Comparison of ENCODE assay signal across 27 cellular contexts in the genomic region with DNA sequence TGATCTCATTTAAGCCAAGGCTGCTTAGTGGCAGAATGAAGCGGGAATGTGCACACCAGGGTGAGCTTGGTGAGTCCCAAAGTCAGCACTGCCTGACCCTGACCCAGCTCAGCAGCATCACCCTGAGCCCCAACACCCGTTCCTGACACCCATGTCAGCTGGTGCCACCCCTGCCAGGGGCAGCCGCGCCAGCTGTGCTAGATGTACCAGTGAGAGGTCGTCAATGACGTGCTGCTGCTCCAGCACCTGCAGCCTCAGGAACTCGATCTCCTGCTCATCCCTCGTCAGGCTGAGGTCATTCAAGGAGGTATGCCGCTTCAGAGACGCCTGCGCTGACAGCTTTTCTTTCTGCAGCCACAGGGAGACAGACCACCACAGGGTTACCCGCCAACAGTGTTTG.
"Had no signal": no experiment of that assay in that cellular context is flagged by ENCODE, and none has a peak within 500 bp of the region (broad histone marks: within the 10 kb centered on the region; RNA-seq: fewer than 3 reads in every experiment).

No MANE protein-coding gene starts in this region.

- H3K4me2 ChIP-seq: neural progenitor cell, smooth muscle cell had no signal

- H3K9ac ChIP-seq: neural progenitor cell had no signal

- ATAC-seq: effector memory CD8-positive, alpha-beta T cell; left lobe of liver; mucosa of descending colon; pancreas; sciatic nerve had no signal

- DNase-seq: cortex of kidney; effector memory CD8-positive, alpha-beta T cell; hypothalamus; immature natural killer cell; mesenchymal stem cell; mucosa of descending colon; naive B cell; nucleus accumbens; pancreas; stimulated activated CD4-positive, alpha-beta T cell treated with anti-CD3 and anti-CD28 coated beads, Interleukin-12 subunit alpha, Interleukin-12 subunit beta, amount 100 ng/mL, for 4 hours; stimulated activated CD4-positive, alpha-beta T cell treated with anti-CD3 and anti-CD28 coated beads, Interleukin-1b, Interleukin-23, amount 100 ng/mL, for 48 hours; stimulated activated CD4-positive, alpha-beta T cell treated with anti-CD3 and anti-CD28 coated beads, Interleukin-4, amount 100 ng/mL, for 1 hour; stimulated activated CD8-positive, alpha-beta memory T cell treated with anti-CD3 and anti-CD28 coated beads, Interleukin-4, amount 100 ng/mL, for 48 hours; stimulated activated naive CD8-positive, alpha-beta T cell treated with anti-CD3 and anti-CD28 coated beads, Interleukin-15, Interleukin-2, amounts not matched to agents 100 U/mL and 50 U/mL, for 24 hours; substantia nigra; testis; tibial artery; upper lobe of left lung had no signal

- FAIRE-seq: frontal cortex, keratinocyte, pancreas, urothelium cell line had no signal

- H3K27me3 ChIP-seq: neural progenitor cell, pancreas, right atrium auricular region, testis, tibial artery, upper lobe of left lung had no signal

- H2AFZ ChIP-seq: neural progenitor cell had no signal

- H3K9me3 ChIP-seq: mucosa of descending colon, pancreas, prostate gland, right atrium auricular region, testis, upper lobe of left lung had no signal

- H3K4me1 ChIP-seq: neural progenitor cell, pancreas, prostate gland, right atrium auricular region, testis, tibial artery, upper lobe of left lung had no signal

- H3K4me3 ChIP-seq: mucosa of descending colon, neural progenitor cell, pancreas, prostate gland, right atrium auricular region, smooth muscle cell, testis, tibial artery, upper lobe of left lung had no signal

- H3K27ac ChIP-seq: neural progenitor cell, pancreas, prostate gland, right atrium auricular region, testis, tibial artery, upper lobe of left lung had no signal

- H3K36me3 ChIP-seq: neural progenitor cell, pancreas, prostate gland, right atrium auricular region, tibial artery, upper lobe of left lung had no signal
